ENCODE assay signal across 8 cellular contexts in the genomic region with DNA sequence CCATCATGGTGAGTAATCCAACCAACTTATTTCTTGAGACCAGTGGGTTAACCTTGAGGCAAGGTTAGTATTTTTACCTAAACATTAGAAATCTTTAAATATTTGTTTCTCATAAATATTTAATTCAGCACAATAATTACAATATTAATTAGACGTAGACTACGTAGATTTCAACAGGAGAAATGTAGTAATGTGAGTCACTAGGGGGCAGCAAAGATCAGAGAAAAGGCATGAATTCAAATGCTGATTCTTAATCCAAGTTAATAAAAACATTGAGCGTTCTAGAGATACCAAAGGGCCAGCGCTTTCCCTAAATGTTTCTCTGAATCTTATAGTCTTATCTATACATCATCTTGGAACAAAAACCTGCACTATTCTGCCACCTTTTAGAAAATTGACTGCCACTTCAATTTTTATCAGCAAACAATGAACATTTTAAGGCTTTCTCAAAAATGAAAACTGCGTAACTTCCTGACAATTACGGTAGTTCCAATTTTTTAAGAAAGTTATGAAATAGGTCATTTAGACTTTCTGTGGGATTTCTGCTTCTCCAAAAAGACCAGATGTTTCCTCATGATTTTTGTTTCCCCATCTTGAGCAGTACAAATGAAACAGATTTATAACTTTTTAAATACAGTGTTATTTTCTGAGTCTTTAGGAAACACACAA.
DNase-seq lines count a peak whose midpoint lies in the region; ATAC-seq and TF ChIP-seq lines count a peak whose summit lies in the region.

No MANE protein-coding gene starts in this region.

- no peak for ATAC-seq in HG03135 (IDR thresholded peaks at IDR 0.05; ENCODE audit: unreplicated experiment)

- H3K4me3 ChIP-seq in AG04450 (ENCODE audit: low read depth, low read length) (no peak overlapping the region), GM12864 (ENCODE audit: low read depth, low read length) (no peak overlapping the region), HL-60 (replicated peaks; ENCODE audit: insufficient read depth, low read length) (peak overlapping the region; percentile 28), OCI-LY3 (ENCODE audit: low read length) (peak overlapping the region; percentile 78), subcutaneous abdominal adipose tissue (ENCODE audit: low read depth in 1 of 5, low read length in 5 of 5) (peak overlapping the region; percentile 28 to 86 (median 60))

- no peaks in the 10 kb centered on the region for H3K27me3 Mint-ChIP-seq in chondrocyte (ENCODE audit: low read depth)

- POLR2A ChIA-PET in AG04450 (lab: Yijun Ruan, JAX), result no interaction called here

- H3K9me3 ChIP-seq in AG04450 (ENCODE audit: control insufficient read depth, insufficient read depth, low read length) (no peaks in the 10 kb centered on the region), OCI-LY3 (ENCODE audit: insufficient read depth, low read length) (no peaks in the 10 kb centered on the region), subcutaneous abdominal adipose tissue (ENCODE audit: control insufficient read depth in 5 of 5, low read length in 5 of 5) (no peaks in the 10 kb centered on the region)

- no peaks in the 10 kb centered on the region for H4K20me1 ChIP-seq in OCI-LY3 (ENCODE audit: insufficient read depth, low read length)

- H3K4me1 ChIP-seq in OCI-LY3 (ENCODE audit: low read length), result no peaks in the 10 kb centered on the region; the same call in 1 of the 2 replicates
- peaks cover 0 to 10% (median 2%) of the 10 kb centered on the region in 5 donors for H3K4me1 ChIP-seq in subcutaneous abdominal adipose tissue (ENCODE audit: control insufficient read depth in 5 of 5, insufficient read depth in 5 of 5, low read length in 5 of 5)

- DNase-seq in AG04450 (ENCODE audit: low read depth, low spot score) (peak; percentile 54), GM12864 (ENCODE audit: low read depth) (no peak), HL-60 (ENCODE audit: low read depth in 1 of 2, low spot score in 1 of 2) (peak; percentile 60 to 76), chondrocyte (ENCODE audit: low spot score) (no peak)

- H3K4me1 Mint-ChIP-seq in chondrocyte (ENCODE audit: low read depth), result peaks cover 20% of the 10 kb centered on the region

- H3K27me3 ChIP-seq in AG04450 (ENCODE audit: control insufficient read depth, insufficient read depth, low read length) (no peaks in the 10 kb centered on the region), HL-60 (ENCODE audit: insufficient read depth, poor library complexity, severe bottlenecking) (no peaks in the 10 kb centered on the region), OCI-LY3 (ENCODE audit: low read depth, low read length) (no peaks in the 10 kb centered on the region), layer of hippocampus (ENCODE audit: control insufficient read depth, insufficient read depth, low read length) (no peaks in the 10 kb centered on the region), subcutaneous abdominal adipose tissue (ENCODE audit: control insufficient read depth in 5 of 5, insufficient read depth in 4 of 5, low read length in 5 of 5) (no peaks in the 10 kb centered on the region)

- H3K4me3 Mint-ChIP-seq in chondrocyte (ENCODE audit: unreplicated experiment), result peak overlapping the region; percentile 4

- H3K27ac ChIP-seq in AG04450 (ENCODE audit: low read depth, low read length), result no peak overlapping the region
- peak overlapping the region; percentile 51 for H3K27ac ChIP-seq in HL-60 (replicated peaks)
- H3K27ac ChIP-seq in OCI-LY3 (ENCODE audit: low read length), result no peak overlapping the region
- H3K27ac ChIP-seq in layer of hippocampus (ENCODE audit: low read depth, low read length), result peak overlapping the region; percentile 47
- H3K27ac ChIP-seq in subcutaneous abdominal adipose tissue (ENCODE audit: low read depth, low read length), result peak overlapping the region; percentile 95

- CTCF ChIA-PET in AG04450 (lab: Charles Lee), result no interaction called here

- no peaks in the 10 kb centered on the region for H3K79me2 ChIP-seq in OCI-LY3 (ENCODE audit: low read length)

- peaks cover under 1% of the 10 kb centered on the region for H3K9me3 Mint-ChIP-seq in chondrocyte (ENCODE audit: low read depth)

- H3K9ac ChIP-seq in OCI-LY3 (ENCODE audit: low read length), result peak overlapping the region; percentile 49
- peak overlapping the region; percentile 65 to 88 (median 82) for H3K9ac ChIP-seq in subcutaneous abdominal adipose tissue (ENCODE audit: low read length in 5 of 5)

- H3K4me2 ChIP-seq in OCI-LY3 (ENCODE audit: low read length), result peak overlapping the region; percentile 86

- H3K27ac Mint-ChIP-seq in chondrocyte (ENCODE audit: unreplicated experiment), result no peak overlapping the region

- H3K36me3 ChIP-seq in OCI-LY3 (replicated peaks; ENCODE audit: low read depth, low read length), result no peaks in the 10 kb centered on the region
- H3K36me3 ChIP-seq in subcutaneous abdominal adipose tissue (ENCODE audit: control insufficient read depth in 5 of 5, insufficient read depth in 5 of 5, low read length in 5 of 5), result no peaks in the 10 kb centered on the region

- peak overlapping the region; percentile 97 for H2AFZ ChIP-seq in OCI-LY3 (ENCODE audit: low read depth, low read length)

- peak; percentile 66 for TF ChIP-seq CTCF in AG04450 (IDR thresholded peaks at IDR 0.05; ENCODE audit: low read depth, low read length)
- peak; percentile 50 for TF ChIP-seq CTCF in GM12864 (IDR thresholded peaks at IDR 0.05; ENCODE audit: low read depth, low read length, missing control alignments)
- peak; percentile 19 for TF ChIP-seq CTCF in HL-60 (IDR thresholded peaks at IDR 0.05; ENCODE audit: insufficient read depth, low read length)
- peak; percentile 93 for TF ChIP-seq CTCF in OCI-LY3 (IDR thresholded peaks at IDR 0.05; ENCODE audit: low read depth, low read length)
- peak; percentile 100 for TF ChIP-seq CTCF in chondrocyte (IDR thresholded peaks at IDR 0.05)

- H3K36me3 Mint-ChIP-seq in chondrocyte (ENCODE audit: low read depth), result no peaks in the 10 kb centered on the region

Comparison
In these comparisons a context has a peak if more than half of its experiments do, and no peak if none do; other contexts are left out.
1. DNase-seq: peak in AG04450 (single experiment) and HL-60 (2 of 2); none in GM12864 (single experiment) and chondrocyte (single experiment).
2. H3K27ac ChIP-seq: peak in HL-60 (single experiment), layer of hippocampus (single experiment) and subcutaneous abdominal adipose tissue (single experiment); none in AG04450 (single experiment) and OCI-LY3 (single experiment).
3. H3K4me3 ChIP-seq: peak in HL-60 (single experiment), OCI-LY3 (single experiment) and subcutaneous abdominal adipose tissue (5 of 5); none in AG04450 (single experiment) and GM12864 (single experiment).
4. CTCF ChIP-seq: peak in every context shown above with its lines; median percentile 100 in chondrocyte; 93 in OCI-LY3; 66 in AG04450; 50 in GM12864; 19 in HL-60.